Comparison of ENCODE assay signal across 1 cellular context in genomic region chr6:151119823-151120524, GRCh38.
TF ChIP-seq lines count a peak whose summit lies in the region.

No MANE protein-coding gene starts in this region.

TF ChIP-seq in HepG2, 621 proteins besides CTCF, POLR2A, EP300 and RAD21 (continued from another document):
- no peak for TF ChIP-seq KLF13 (CRISPR knock-in tag; IDR thresholded peaks at IDR 0.05)
- no peak for TF ChIP-seq EZH2 (conservative IDR thresholded peaks at IDR 0.05; ENCODE audit: low read depth, low read length)
- TF ChIP-seq ZNF432 (CRISPR knock-in tag; IDR thresholded peaks at IDR 0.05; ENCODE audit: borderline replicate concordance), result no peak
- TF ChIP-seq TEAD3 (CRISPR knock-in tag; optimal IDR thresholded peaks at IDR 0.05; ENCODE audit: borderline replicate concordance), result peak; percentile 65
- no peak for TF ChIP-seq NFATC3 (CRISPR knock-in tag; IDR thresholded peaks at IDR 0.05)
- TF ChIP-seq ZNF333 (CRISPR knock-in tag; IDR thresholded peaks at IDR 0.05; ENCODE audit: borderline replicate concordance), result 0 out of 2 replicates have a peak, but pooled peaks have one; percentile 61
- 0 out of 2 replicates have a peak, but pooled peaks have one; percentile 52 for TF ChIP-seq TOPORS (CRISPR knock-in tag; IDR thresholded peaks at IDR 0.05)
- TF ChIP-seq ZNF34 (CRISPR knock-in tag; IDR thresholded peaks at IDR 0.05; ENCODE audit: borderline replicate concordance), result no peak
